8 cellular contexts compared by ENCODE assay signal in genomic region chr4:2281575-2282343, GRCh38. TPM values are rescaled to one million over a fixed set of nuclear protein-coding genes. Genes with fewer than 3 reads are reported as not detected.
DNase-seq lines count a peak whose midpoint lies in the region; ATAC-seq, FAIRE-seq and TF ChIP-seq lines count a peak whose summit lies in the region.

No MANE protein-coding gene starts in this region.

- TF ChIP-seq EP300 in GM12878 (IDR thresholded peaks at IDR 0.05; ENCODE audit: borderline replicate concordance in 1 of 2, control insufficient read depth in 1 of 2, low read depth in 2 of 2, low read length in 2 of 2) (no peak; a peak in 1 of 4 replicates), tibial nerve (IDR thresholded peaks at IDR 0.05) (no peak)

- H3K27ac ChIP-seq in HCT116 (ENCODE audit: low read depth, low read length) (no peak overlapping the region), GM12878 (ENCODE audit: control insufficient read depth, insufficient read depth) (no peak overlapping the region), tibial nerve (peak overlapping the region in 1 of 4 donors; percentile 60)

- H3K27ac Mint-ChIP-seq in T-cell: peak overlapping the region; percentile 98 to 99

- H3K4me3 ChIP-seq in GM06990 (replicated peaks; ENCODE audit: low read depth, low read length) (no peak overlapping the region), HCT116 (replicated peaks in 1 of 2; ENCODE audit: low read depth in 1 of 2, low read length in 2 of 2) (no peak overlapping the region), GM12878 (no peak overlapping the region), tibial nerve (no peak overlapping the region), foreskin fibroblast (ENCODE audit: low read depth in 1 of 2, low read length in 2 of 2) (no peak overlapping the region)

- H3K9ac ChIP-seq in HCT116 (ENCODE audit: low read length) (no peak overlapping the region), GM12878 (ENCODE audit: control insufficient read depth, insufficient read depth, low read length) (no peak overlapping the region)

- SMC1A ChIA-PET in GM12878 (lab: Charles Lee; ENCODE audit: uncharacterized antibody, unreplicated experiment): interaction anchor here (1.1 to 1.4 kb wide), 2 partner anchors 43 to 72 kb away, joined by 3 to 4 read pairs; no protein-coding TSS in a partner anchor

- TF ChIP-seq POLR2A in HCT116 (IDR thresholded peaks at IDR 0.05; ENCODE audit: borderline replicate concordance, extremely low read depth, insufficient read depth, insufficient read length) (no peak), GM12878 (IDR thresholded peaks at IDR 0.05; ENCODE audit: low read depth, low read length) (0 out of 2 replicates have a peak, but pooled peaks have one; percentile 30), tibial nerve (IDR thresholded peaks at IDR 0.05) (no peak)

- no peaks in the 10 kb centered on the region for H3K27me3 Mint-ChIP-seq in T-cell

- CTCF ChIA-PET in HCT116 (lab: Charles Lee) (interaction anchor here (0.9 kb wide), 1 partner anchor 160 kb away, joined by 3 read pairs; no protein-coding TSS in a partner anchor), T-cell (lab: Charles Lee) (interaction anchor here (0.6 to 1.4 kb wide), 14 partner anchors 9 to 137 kb away, joined by 3 to 28 read pairs (median 5); partner anchors contain the start of genes CFAP99 (in 1 of the 2), HAUS3 (in 1 of the 2), MXD4 (in 1 of the 2) and POLN (in 1 of the 2)), GM12878 (lab: Yijun Ruan, JAX) (interaction anchor here (0.9 to 1.3 kb wide), 2 partner anchors 43 to 131 kb away, joined by 3 to 4 read pairs; no protein-coding TSS in a partner anchor)

- 12% methylated on average over 10 of the region's 10 CpGs for WGBS in GM12878 (ENCODE audit: insufficient coverage, insufficient replicate concordance, low lambda C conversion rate, missing lambda C conversion rate)
- WGBS in tibial nerve, 2 donors: 54 to 75% methylated on average over 10 of the region's 10 CpGs

- intact Hi-C loops in HCT116 (cut with micrococcal nuclease): no loop called here
- intact Hi-C loops in GM12878 (cut with micrococcal nuclease; ENCODE audit: unreplicated experiment): no loop called here

- H3K4me3 Mint-ChIP-seq in T-cell: peak overlapping the region; percentile 52 to 82 (median 65)

- in situ Hi-C loops in GM12878 (cut with MboI): no loop called here

- BruUV-seq in HCT116 (replicated peaks; lab: Mats Ljungman, UMichigan): no TSS peak
- BruUV-seq in GM12878 (replicated peaks; lab: Mats Ljungman, UMichigan): no TSS peak

- H3K4me1 ChIP-seq in HCT116 (ENCODE audit: control insufficient read depth in 1 of 2, insufficient read depth in 2 of 2, low read length in 2 of 2) (peaks cover 0 to 9% of the 10 kb centered on the region in 2 experiments; a peak in 2 of 4 replicates), GM12878 (ENCODE audit: control insufficient read depth, insufficient read depth, low read length) (peaks cover 7% of the 10 kb centered on the region), tibial nerve (peaks cover 0 to 5% (median 2%) of the 10 kb centered on the region in 4 donors)

- no peaks in the 10 kb centered on the region for H3K36me3 Mint-ChIP-seq in T-cell

- POLR2A ChIA-PET in HCT116 (lab: Charles Lee): no interaction called here
- POLR2A ChIA-PET in T-cell (lab: Charles Lee): interaction anchor here (0.5 to 2.1 kb wide), 12 partner anchors 9 to 270 kb away, joined by 3 to 33 read pairs (median 4); partner anchors contain the start of genes HAUS3 (in 1 of the 2), MXD4 (in 1 of the 2), POLN (in 1 of the 2) and RNF4 (in 1 of the 2)
- POLR2A ChIA-PET in GM12878 (lab: Charles Lee): interaction anchor here (0.5 to 0.6 kb wide), 2 partner anchors 187 to 447 kb away, joined by 3 to 9 read pairs; partner anchors contain the start of gene RNF4

- H4K20me1 ChIP-seq in HCT116 (ENCODE audit: insufficient read depth) (no peaks in the 10 kb centered on the region), GM12878 (ENCODE audit: control insufficient read depth, insufficient read depth) (no peaks in the 10 kb centered on the region)

- peaks cover 34 to 56% (median 49%) of the 10 kb centered on the region in 3 donors for H3K4me1 Mint-ChIP-seq in T-cell

- RAD21 ChIA-PET in HCT116 (lab: Charles Lee; ENCODE audit: low non-redundant PET in 1 of 2, low total read pairs in 2 of 2, uncharacterized antibody in 2 of 2, unreplicated experiment in 2 of 2) (no interaction called here), GM12878 (lab: Charles Lee; ENCODE audit: unreplicated experiment) (interaction anchor here (0.8 to 1.0 kb wide), 2 partner anchors 9 to 19 kb away, joined by 3 to 4 read pairs; no protein-coding TSS in a partner anchor)

- H3K79me2 ChIP-seq in HCT116 (ENCODE audit: insufficient read depth, low read length) (no peaks in the 10 kb centered on the region), GM12878 (ENCODE audit: control insufficient read depth, insufficient read depth, low read length) (no peaks in the 10 kb centered on the region)

- H3K9me3 ChIP-seq in HCT116 (ENCODE audit: control insufficient read depth in 1 of 2, insufficient read depth in 1 of 2, low read depth in 1 of 2, low read length in 2 of 2) (no peaks in the 10 kb centered on the region), GM12878 (replicated peaks; ENCODE audit: control insufficient read depth, insufficient read depth, low read length) (no peaks in the 10 kb centered on the region), tibial nerve (no peaks in the 10 kb centered on the region)

- H3K36me3 ChIP-seq in GM06990 (ENCODE audit: control insufficient read depth, insufficient read depth, low read length): no peaks in the 10 kb centered on the region
- H3K36me3 ChIP-seq in HCT116 (ENCODE audit: control insufficient read depth in 1 of 2, insufficient read depth in 2 of 2, low read length in 2 of 2): no peaks in the 10 kb centered on the region
- H3K36me3 ChIP-seq in GM12878 (ENCODE audit: control insufficient read depth in 2 of 2, insufficient read depth in 2 of 2, low read length in 1 of 2): no peaks in the 10 kb centered on the region
- H3K36me3 ChIP-seq in tibial nerve: peaks cover 0 to 4% (median 0%) of the 10 kb centered on the region in 3 donors

- H3K27me3 ChIP-seq in GM06990 (replicated peaks; ENCODE audit: control insufficient read depth, insufficient read depth, low read length) (no peaks in the 10 kb centered on the region), HCT116 (ENCODE audit: insufficient read depth, low read length) (no peaks in the 10 kb centered on the region), GM12878 (replicated peaks in 1 of 2; ENCODE audit: control insufficient read depth in 2 of 2, insufficient read depth in 2 of 2, low read length in 1 of 2) (no peaks in the 10 kb centered on the region), tibial nerve (no peaks in the 10 kb centered on the region)

- FAIRE-seq in GM12878 (lab: Jason Lieb, UNC): no peak

- no peak overlapping the region for H3K4me2 ChIP-seq in HCT116 (ENCODE audit: low read length)
- peak overlapping the region; percentile 55; the same call in 1 of the 2 replicates for H3K4me2 ChIP-seq in GM12878 (ENCODE audit: control insufficient read depth, insufficient read depth)

- no peaks in the 10 kb centered on the region for H3K9me2 ChIP-seq in HCT116 (ENCODE audit: insufficient read depth)

- H2AFZ ChIP-seq in HCT116 (ENCODE audit: low read depth, low read length, poor library complexity, severe bottlenecking) (no peak overlapping the region), GM12878 (ENCODE audit: control insufficient read depth, low read depth, low read length) (peak overlapping the region; percentile 65)

- no peak for TF ChIP-seq RAD21 in HCT116 (IDR thresholded peaks at IDR 0.05; ENCODE audit: low read depth)
- peak; percentile 36; the same call in 1 of the 2 replicates for TF ChIP-seq RAD21 in GM12878 (IDR thresholded peaks at IDR 0.05; ENCODE audit: insufficient read depth, low read depth, low read length)

- ATAC-seq in HCT116: peak; percentile 60; the same call in 1 of the 2 replicates
- ATAC-seq in T-cell (replicated peaks in 1 of 4): peak; percentile 93 to 97 (median 96)
- ATAC-seq in GM12878: peak; percentile 91

- peaks cover 0 to 3% (median 0%) of the 10 kb centered on the region in 3 donors for H3K9me3 Mint-ChIP-seq in T-cell

- TF ChIP-seq CTCF in GM06990 (IDR thresholded peaks at IDR 0.05; ENCODE audit: insufficient read depth, low read length, poor library complexity, severe bottlenecking) (peak; percentile 28), HCT116 (IDR thresholded peaks at IDR 0.05 in 2 of 3, conservative IDR thresholded peaks at IDR 0.05 in 1 of 3; ENCODE audit: borderline replicate concordance in 1 of 3, insufficient read depth in 1 of 3, low read depth in 2 of 3, low read length in 2 of 3) (no peak), GM12878 (IDR thresholded peaks at IDR 0.05 in 2 of 3, conservative IDR thresholded peaks at IDR 0.05 in 1 of 3; ENCODE audit: control insufficient read depth in 2 of 3, extremely low read depth in 1 of 3, insufficient read depth in 1 of 3, low read depth in 3 of 3, low read length in 3 of 3) (peak; percentile 15 to 27 (median 24); a peak in 4 of 6 replicates), tibial nerve (IDR thresholded peaks at IDR 0.05) (no peak), foreskin fibroblast (IDR thresholded peaks at IDR 0.05; ENCODE audit: low read depth, low read length) (no peak)

- DNase-seq in GM06990 (ENCODE audit: extremely low read depth, insufficient read length): peak; percentile 36
- no peak for DNase-seq in HCT116 (ENCODE audit: low read depth, low spot score)
- peak; percentile 59 to 97 (median 90) for DNase-seq in T-cell
- DNase-seq in GM12878 (ENCODE audit: low read depth, low spot score): peak; percentile 41
- DNase-seq in stimulated activated CD4-positive, alpha-beta T cell treated with anti-CD3 and anti-CD28 coated beads, Interleukin-4, amount 100 ng/mL, for 1 hour: peak; percentile 42
- no peak for DNase-seq in tibial nerve (ENCODE audit: low spot score in 2 of 2)
- no peak for DNase-seq in foreskin fibroblast
- no peak for DNase-seq in 8988T

RNA-seq across cellular contexts. Expression of gene MXD4, which starts 19.9 kb away (rescaled TPM):
- total RNA-seq in HCT116 (2021; ENCODE audit: unreplicated experiment) (22.0 TPM), T-cell (100 to 1,000 TPM in 1 of 5 donors, 10 to 100 TPM in 4; 57.0 to 125 (median 78.2) TPM), GM12878 (2014; rRNA removed) (15.5 and 18.7 TPM in 2 replicates), GM12878 (2014; rRNA removed; fragmentation: Illumina TruSeq; extraction: Trizol) (5.5 and 6.1 TPM in 2 replicates), GM12878 (2021) (25.6 and 26.4 TPM in 2 replicates), tibial nerve (10 to 100 TPM; 62.4 to 77.1 (median 62.9) TPM)
- polyA plus RNA-seq in HCT116 (2012): 16.4 and 18.9 TPM in 2 replicates
- 22.6 and 25.9 TPM in 2 replicates for total RNA-seq in GM12878 (2013; cell fraction: nucleolus; rRNA removed)
- 8.0 TPM for polyA plus RNA-seq in GM12878 (2011; ENCODE audit: low read depth)
- polyA plus RNA-seq in GM12878 (2011; rRNA removed) (6.4 and 9.9 TPM in 2 replicates), GM12878 (2014; fragmentation: Illumina TruSeq; extraction: Trizol) (2.0 and 4.3 TPM in 2 replicates), GM12878 (2014; fragmentation: Nextera tagmentation; extraction: Ambion mirVana) (under 1 TPM; 0.21 to 0.44 TPM), GM12878 (2014; rRNA removed) (18.1 and 22.2 TPM in 2 replicates), GM12878 (2016; fragmentation: Nextera tagmentation; extraction: Ambion mirVana) (1 to 10 TPM; 3.6 to 5.0 TPM)
- polyA plus RNA-seq in GM12878 (2011; cell fraction: cytosol; rRNA removed): 7.5 and 14.9 TPM in 2 replicates
- polyA plus RNA-seq in GM12878 (2011; cell fraction: nucleus; rRNA removed): 62.6 and 69.2 TPM in 2 replicates
- polyA plus RNA-seq in GM12878 (2012): 14.5 and 24.2 TPM in 2 replicates
- polyA minus RNA-seq in GM12878 (2011; rRNA and poly(A)+ RNA removed): 5.7 and 13.2 TPM in 2 replicates
- polyA minus RNA-seq in GM12878 (2011; cell fraction: cytosol; rRNA and poly(A)+ RNA removed): 2.9 and 3.3 TPM in 2 replicates
- 17.3 and 27.3 TPM in 2 replicates for polyA minus RNA-seq in GM12878 (2011; cell fraction: nucleus; rRNA and poly(A)+ RNA removed)

RNA-seq across cellular contexts. Expression of gene HAUS3, which starts 39.8 kb away (rescaled TPM):
- total RNA-seq in HCT116 (2021; ENCODE audit: unreplicated experiment) (17.3 TPM), T-cell (10 to 100 TPM; 29.3 to 94.0 (median 31.2) TPM), GM12878 (2014; rRNA removed) (9.5 and 10.9 TPM in 2 replicates), GM12878 (2014; rRNA removed; fragmentation: Illumina TruSeq; extraction: Trizol) (12.7 TPM in 2 replicates), GM12878 (2021) (13.2 and 13.5 TPM in 2 replicates), tibial nerve (10 to 100 TPM in 3 of 4 donors, 1 to 10 TPM in 1; 9.6 to 20.1 (median 17.5) TPM)
- 3.4 and 6.0 TPM in 2 replicates for polyA plus RNA-seq in HCT116 (2012)
- total RNA-seq in GM12878 (2013; cell fraction: nucleolus; rRNA removed): 25.7 and 27.0 TPM in 2 replicates
- polyA plus RNA-seq in GM12878 (2011; ENCODE audit: low read depth): 7.7 TPM
- polyA plus RNA-seq in GM12878 (2011; rRNA removed) (11.4 and 23.9 TPM in 2 replicates), GM12878 (2014; fragmentation: Illumina TruSeq; extraction: Trizol) (13.9 and 19.8 TPM in 2 replicates), GM12878 (2014; fragmentation: Nextera tagmentation; extraction: Ambion mirVana) (1 to 10 TPM; 4.2 to 7.3 TPM), GM12878 (2014; rRNA removed) (10.0 and 11.8 TPM in 2 replicates), GM12878 (2016; fragmentation: Nextera tagmentation; extraction: Ambion mirVana) (10 to 100 TPM; 20.2 to 23.9 TPM)
- 4.5 TPM in 2 replicates for polyA plus RNA-seq in GM12878 (2011; cell fraction: cytosol; rRNA removed)
- polyA plus RNA-seq in GM12878 (2011; cell fraction: nucleus; rRNA removed): 11.0 and 11.2 TPM in 2 replicates
- polyA plus RNA-seq in GM12878 (2012): 11.3 and 14.1 TPM in 2 replicates
- 3.5 and 3.6 TPM in 2 replicates for polyA minus RNA-seq in GM12878 (2011; rRNA and poly(A)+ RNA removed)
- polyA minus RNA-seq in GM12878 (2011; cell fraction: cytosol; rRNA and poly(A)+ RNA removed): 2.9 and 4.3 TPM in 2 replicates
- polyA minus RNA-seq in GM12878 (2011; cell fraction: nucleus; rRNA and poly(A)+ RNA removed): 5.6 and 9.9 TPM in 2 replicates

RNA-seq across cellular contexts. Expression of gene POLN, which starts 39.8 kb away (rescaled TPM):
- 3.1 TPM for total RNA-seq in HCT116 (2021; ENCODE audit: unreplicated experiment)
- polyA plus RNA-seq in HCT116 (2012): 1.0 and 1.4 TPM in 2 replicates
- total RNA-seq in T-cell: 1 to 10 TPM; 2.5 to 3.7 (median 2.7) TPM
- 2.2 and 5.4 TPM in 2 replicates for total RNA-seq in GM12878 (2013; cell fraction: nucleolus; rRNA removed)
- 0.98 and 1.2 TPM in 2 replicates for total RNA-seq in GM12878 (2014; rRNA removed)
- 0.63 and 0.74 TPM in 2 replicates for total RNA-seq in GM12878 (2014; rRNA removed; fragmentation: Illumina TruSeq; extraction: Trizol)
- total RNA-seq in GM12878 (2021): 0.95 and 1.7 TPM in 2 replicates
- polyA plus RNA-seq in GM12878 (2011; ENCODE audit: low read depth): 0.22 TPM
- 0.30 and 0.41 TPM in 2 replicates for polyA plus RNA-seq in GM12878 (2011; rRNA removed)
- 0.39 and 0.40 TPM in 2 replicates for polyA plus RNA-seq in GM12878 (2011; cell fraction: cytosol; rRNA removed)
- 0.73 and 0.97 TPM in 2 replicates for polyA plus RNA-seq in GM12878 (2011; cell fraction: nucleus; rRNA removed)
- polyA plus RNA-seq in GM12878 (2012): 0.24 and 0.67 TPM in 2 replicates
- polyA plus RNA-seq in GM12878 (2014; fragmentation: Illumina TruSeq; extraction: Trizol): 0.48 and 1.3 TPM in 2 replicates
- under 1 TPM in 1 of 2 experiments, not detected in 1; 0.09 TPM for polyA plus RNA-seq in GM12878 (2014; fragmentation: Nextera tagmentation; extraction: Ambion mirVana)
- polyA plus RNA-seq in GM12878 (2014; rRNA removed): 0.94 and 0.96 TPM in 2 replicates
- 1 to 10 TPM; 1.2 to 2.0 TPM for polyA plus RNA-seq in GM12878 (2016; fragmentation: Nextera tagmentation; extraction: Ambion mirVana)
- polyA minus RNA-seq in GM12878 (2011; rRNA and poly(A)+ RNA removed): 0.15 and 0.51 TPM in 2 replicates
- polyA minus RNA-seq in GM12878 (2011; cell fraction: cytosol; rRNA and poly(A)+ RNA removed): not detected in 2 replicates
- polyA minus RNA-seq in GM12878 (2011; cell fraction: nucleus; rRNA and poly(A)+ RNA removed): 0.36 and 1.1 TPM in 2 replicates
- total RNA-seq in tibial nerve: 1 to 10 TPM; 3.3 to 9.6 (median 5.5) TPM

Comparison
In these comparisons a context has a peak if more than half of its experiments do, and no peak if none do; other contexts are left out.
1. DNase-seq: peak in GM06990 (single experiment), T-cell (34 of 34), GM12878 (single experiment) and stimulated activated CD4-positive, alpha-beta T cell treated with anti-CD3 and anti-CD28 coated beads, Interleukin-4, amount 100 ng/mL, for 1 hour (single experiment); none in HCT116 (single experiment), tibial nerve (0 of 2), foreskin fibroblast (0 of 2) and 8988T (single experiment).
2. CTCF ChIP-seq: peak in GM06990 (single experiment) and GM12878 (3 of 3); none in HCT116 (0 of 3), tibial nerve (0 of 5) and foreskin fibroblast (single experiment).
3. Peak in every context shown above with its lines, with median percentiles within 50 percentile points of each other: ATAC-seq.